1 cellular context compared by ENCODE assay signal in the genomic region with DNA sequence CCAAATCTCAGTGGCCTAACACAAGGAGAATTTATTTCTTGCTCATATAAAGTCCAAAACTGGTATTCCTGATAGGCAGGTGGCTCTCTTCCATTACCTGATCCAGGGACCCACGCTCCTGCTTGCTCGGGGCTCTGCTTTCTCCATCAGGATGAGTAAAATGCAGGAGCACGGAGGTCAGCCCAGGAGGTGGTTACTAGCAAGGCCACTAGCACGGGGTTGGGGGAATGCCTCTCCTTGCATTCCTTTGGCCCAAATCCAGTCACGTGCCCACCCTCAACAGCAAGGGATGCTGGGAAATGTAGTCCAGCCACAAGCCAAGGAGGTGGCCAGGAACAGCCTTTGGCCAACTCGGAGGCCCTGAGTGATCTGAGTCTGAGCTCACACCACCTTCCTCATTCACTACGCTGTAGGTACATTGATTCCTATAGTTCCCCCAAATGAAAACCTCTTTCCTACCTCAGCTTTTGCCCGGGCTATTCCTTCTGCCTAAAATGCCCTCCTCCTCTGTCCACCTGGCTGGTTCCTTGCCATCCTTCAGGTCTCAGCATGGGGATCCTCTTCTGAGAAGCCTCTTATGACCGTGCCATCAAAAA.
TF ChIP-seq lines count a peak whose summit lies in the region.

No MANE protein-coding gene starts in this region.

TF ChIP-seq in HepG2, 621 proteins besides CTCF, POLR2A, EP300 and RAD21 (continued from another document and continues in another):
- TF ChIP-seq SETDB1 (CRISPR knock-in tag; IDR thresholded peaks at IDR 0.05; ENCODE audit: borderline replicate concordance) (no peak), MTA1 (CRISPR knock-in tag; IDR thresholded peaks at IDR 0.05; ENCODE audit: borderline replicate concordance) (0 out of 2 replicates have a peak, but pooled peaks have one; percentile 33), JUNB (CRISPR knock-in tag; IDR thresholded peaks at IDR 0.05; ENCODE audit: borderline replicate concordance) (no peak), ZNF570 (CRISPR knock-in tag; IDR thresholded peaks at IDR 0.05; ENCODE audit: borderline replicate concordance) (no peak), CHD4 (IDR thresholded peaks at IDR 0.05; ENCODE audit: borderline replicate concordance, low read length) (no peak), PHB2 (IDR thresholded peaks at IDR 0.05; ENCODE audit: partially characterized antibody) (no peak), ZMYM4 (CRISPR knock-in tag; IDR thresholded peaks at IDR 0.05) (peak; percentile 61; the same call in 1 of the 2 replicates), TP53 (CRISPR knock-in tag; conservative IDR thresholded peaks at IDR 0.05) (no peak), SP1 (IDR thresholded peaks at IDR 0.05) (no peak), SP1 (CRISPR knock-in tag; IDR thresholded peaks at IDR 0.05) (no peak), ZNF75D (CRISPR knock-in tag; IDR thresholded peaks at IDR 0.05; ENCODE audit: borderline replicate concordance) (no peak), ZNF776 (CRISPR knock-in tag; IDR thresholded peaks at IDR 0.05) (no peak), ZNF616 (CRISPR knock-in tag; IDR thresholded peaks at IDR 0.05; ENCODE audit: low read depth) (no peak), NR2F6 (IDR thresholded peaks at IDR 0.05) (peak; percentile 44; the same call in 1 of the 2 replicates), NR2F6 (CRISPR knock-in tag; IDR thresholded peaks at IDR 0.05) (peak; percentile 70; the same call in 1 of the 2 replicates), PHF20 (CRISPR knock-in tag; IDR thresholded peaks at IDR 0.05) (no peak), RCOR2 (CRISPR knock-in tag; IDR thresholded peaks at IDR 0.05) (no peak), SNAI1 (CRISPR knock-in tag; IDR thresholded peaks at IDR 0.05; ENCODE audit: borderline replicate concordance) (no peak), ZFAT (CRISPR knock-in tag; conservative IDR thresholded peaks at IDR 0.05) (no peak), CREB1 (IDR thresholded peaks at IDR 0.05) (no peak; the same call in 1 of the 2 replicates), CREB1 (CRISPR knock-in tag; IDR thresholded peaks at IDR 0.05) (no peak), NBN (conservative IDR thresholded peaks at IDR 0.05) (no peak), SMAD3 (CRISPR knock-in tag; IDR thresholded peaks at IDR 0.05) (no peak), ZNF362 (CRISPR knock-in tag; IDR thresholded peaks at IDR 0.05; ENCODE audit: borderline replicate concordance) (no peak), MBD4 (IDR thresholded peaks at IDR 0.05; ENCODE audit: borderline replicate concordance, low read length) (no peak), MAFF (IDR thresholded peaks at IDR 0.05; ENCODE audit: low read depth, low read length) (no peak; the same call in 1 of the 2 replicates), PHF5A (CRISPR knock-in tag; IDR thresholded peaks at IDR 0.05; ENCODE audit: low read depth, unreplicated experiment) (peak; percentile 47), MEIS1 (CRISPR knock-in tag; IDR thresholded peaks at IDR 0.05; ENCODE audit: borderline replicate concordance) (no peak), THAP11 (CRISPR knock-in tag; IDR thresholded peaks at IDR 0.05) (peak; percentile 100), ZNF510 (CRISPR knock-in tag; IDR thresholded peaks at IDR 0.05; ENCODE audit: low read depth) (no peak), CBX2 (IDR thresholded peaks at IDR 0.05; ENCODE audit: low read depth, low read length) (no peak), CBX2 (CRISPR knock-in tag; IDR thresholded peaks at IDR 0.05; ENCODE audit: low read depth) (no peak), ZNF891 (CRISPR knock-in tag; IDR thresholded peaks at IDR 0.05) (no peak)
- TF ChIP-seq, protein P1, sequence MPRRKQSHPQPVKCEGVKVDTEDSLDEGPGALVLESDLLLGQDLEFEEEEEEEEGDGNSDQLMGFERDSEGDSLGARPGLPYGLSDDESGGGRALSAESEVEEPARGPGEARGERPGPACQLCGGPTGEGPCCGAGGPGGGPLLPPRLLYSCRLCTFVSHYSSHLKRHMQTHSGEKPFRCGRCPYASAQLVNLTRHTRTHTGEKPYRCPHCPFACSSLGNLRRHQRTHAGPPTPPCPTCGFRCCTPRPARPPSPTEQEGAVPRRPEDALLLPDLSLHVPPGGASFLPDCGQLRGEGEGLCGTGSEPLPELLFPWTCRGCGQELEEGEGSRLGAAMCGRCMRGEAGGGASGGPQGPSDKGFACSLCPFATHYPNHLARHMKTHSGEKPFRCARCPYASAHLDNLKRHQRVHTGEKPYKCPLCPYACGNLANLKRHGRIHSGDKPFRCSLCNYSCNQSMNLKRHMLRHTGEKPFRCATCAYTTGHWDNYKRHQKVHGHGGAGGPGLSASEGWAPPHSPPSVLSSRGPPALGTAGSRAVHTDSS (CRISPR knock-in tag; conservative IDR thresholded peaks at IDR 0.05), result no peak
- TF ChIP-seq, protein P2, sequence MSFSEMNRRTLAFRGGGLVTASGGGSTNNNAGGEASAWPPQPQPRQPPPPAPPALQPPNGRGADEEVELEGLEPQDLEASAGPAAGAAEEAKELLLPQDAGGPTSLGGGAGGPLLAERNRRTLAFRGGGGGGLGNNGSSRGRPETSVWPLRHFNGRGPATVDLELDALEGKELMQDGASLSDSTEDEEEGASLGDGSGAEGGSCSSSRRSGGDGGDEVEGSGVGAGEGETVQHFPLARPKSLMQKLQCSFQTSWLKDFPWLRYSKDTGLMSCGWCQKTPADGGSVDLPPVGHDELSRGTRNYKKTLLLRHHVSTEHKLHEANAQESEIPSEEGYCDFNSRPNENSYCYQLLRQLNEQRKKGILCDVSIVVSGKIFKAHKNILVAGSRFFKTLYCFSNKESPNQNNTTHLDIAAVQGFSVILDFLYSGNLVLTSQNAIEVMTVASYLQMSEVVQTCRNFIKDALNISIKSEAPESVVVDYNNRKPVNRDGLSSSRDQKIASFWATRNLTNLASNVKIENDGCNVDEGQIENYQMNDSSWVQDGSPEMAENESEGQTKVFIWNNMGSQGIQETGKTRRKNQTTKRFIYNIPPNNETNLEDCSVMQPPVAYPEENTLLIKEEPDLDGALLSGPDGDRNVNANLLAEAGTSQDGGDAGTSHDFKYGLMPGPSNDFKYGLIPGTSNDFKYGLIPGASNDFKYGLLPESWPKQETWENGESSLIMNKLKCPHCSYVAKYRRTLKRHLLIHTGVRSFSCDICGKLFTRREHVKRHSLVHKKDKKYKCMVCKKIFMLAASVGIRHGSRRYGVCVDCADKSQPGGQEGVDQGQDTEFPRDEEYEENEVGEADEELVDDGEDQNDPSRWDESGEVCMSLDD (CRISPR knock-in tag; IDR thresholded peaks at IDR 0.05; ENCODE audit: borderline replicate concordance), result no peak
- TF ChIP-seq, protein P3, sequence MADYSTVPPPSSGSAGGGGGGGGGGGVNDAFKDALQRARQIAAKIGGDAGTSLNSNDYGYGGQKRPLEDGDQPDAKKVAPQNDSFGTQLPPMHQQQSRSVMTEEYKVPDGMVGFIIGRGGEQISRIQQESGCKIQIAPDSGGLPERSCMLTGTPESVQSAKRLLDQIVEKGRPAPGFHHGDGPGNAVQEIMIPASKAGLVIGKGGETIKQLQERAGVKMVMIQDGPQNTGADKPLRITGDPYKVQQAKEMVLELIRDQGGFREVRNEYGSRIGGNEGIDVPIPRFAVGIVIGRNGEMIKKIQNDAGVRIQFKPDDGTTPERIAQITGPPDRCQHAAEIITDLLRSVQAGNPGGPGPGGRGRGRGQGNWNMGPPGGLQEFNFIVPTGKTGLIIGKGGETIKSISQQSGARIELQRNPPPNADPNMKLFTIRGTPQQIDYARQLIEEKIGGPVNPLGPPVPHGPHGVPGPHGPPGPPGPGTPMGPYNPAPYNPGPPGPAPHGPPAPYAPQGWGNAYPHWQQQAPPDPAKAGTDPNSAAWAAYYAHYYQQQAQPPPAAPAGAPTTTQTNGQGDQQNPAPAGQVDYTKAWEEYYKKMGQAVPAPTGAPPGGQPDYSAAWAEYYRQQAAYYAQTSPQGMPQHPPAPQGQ (CRISPR knock-in tag; IDR thresholded peaks at IDR 0.05; ENCODE audit: borderline replicate concordance), result no peak
- TF ChIP-seq, protein P4, sequence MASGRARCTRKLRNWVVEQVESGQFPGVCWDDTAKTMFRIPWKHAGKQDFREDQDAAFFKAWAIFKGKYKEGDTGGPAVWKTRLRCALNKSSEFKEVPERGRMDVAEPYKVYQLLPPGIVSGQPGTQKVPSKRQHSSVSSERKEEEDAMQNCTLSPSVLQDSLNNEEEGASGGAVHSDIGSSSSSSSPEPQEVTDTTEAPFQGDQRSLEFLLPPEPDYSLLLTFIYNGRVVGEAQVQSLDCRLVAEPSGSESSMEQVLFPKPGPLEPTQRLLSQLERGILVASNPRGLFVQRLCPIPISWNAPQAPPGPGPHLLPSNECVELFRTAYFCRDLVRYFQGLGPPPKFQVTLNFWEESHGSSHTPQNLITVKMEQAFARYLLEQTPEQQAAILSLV (CRISPR knock-in tag; IDR thresholded peaks at IDR 0.05; ENCODE audit: borderline replicate concordance), result 0 out of 2 replicates have a peak, but pooled peaks have one; percentile 63
- TF ChIP-seq, protein P5, sequence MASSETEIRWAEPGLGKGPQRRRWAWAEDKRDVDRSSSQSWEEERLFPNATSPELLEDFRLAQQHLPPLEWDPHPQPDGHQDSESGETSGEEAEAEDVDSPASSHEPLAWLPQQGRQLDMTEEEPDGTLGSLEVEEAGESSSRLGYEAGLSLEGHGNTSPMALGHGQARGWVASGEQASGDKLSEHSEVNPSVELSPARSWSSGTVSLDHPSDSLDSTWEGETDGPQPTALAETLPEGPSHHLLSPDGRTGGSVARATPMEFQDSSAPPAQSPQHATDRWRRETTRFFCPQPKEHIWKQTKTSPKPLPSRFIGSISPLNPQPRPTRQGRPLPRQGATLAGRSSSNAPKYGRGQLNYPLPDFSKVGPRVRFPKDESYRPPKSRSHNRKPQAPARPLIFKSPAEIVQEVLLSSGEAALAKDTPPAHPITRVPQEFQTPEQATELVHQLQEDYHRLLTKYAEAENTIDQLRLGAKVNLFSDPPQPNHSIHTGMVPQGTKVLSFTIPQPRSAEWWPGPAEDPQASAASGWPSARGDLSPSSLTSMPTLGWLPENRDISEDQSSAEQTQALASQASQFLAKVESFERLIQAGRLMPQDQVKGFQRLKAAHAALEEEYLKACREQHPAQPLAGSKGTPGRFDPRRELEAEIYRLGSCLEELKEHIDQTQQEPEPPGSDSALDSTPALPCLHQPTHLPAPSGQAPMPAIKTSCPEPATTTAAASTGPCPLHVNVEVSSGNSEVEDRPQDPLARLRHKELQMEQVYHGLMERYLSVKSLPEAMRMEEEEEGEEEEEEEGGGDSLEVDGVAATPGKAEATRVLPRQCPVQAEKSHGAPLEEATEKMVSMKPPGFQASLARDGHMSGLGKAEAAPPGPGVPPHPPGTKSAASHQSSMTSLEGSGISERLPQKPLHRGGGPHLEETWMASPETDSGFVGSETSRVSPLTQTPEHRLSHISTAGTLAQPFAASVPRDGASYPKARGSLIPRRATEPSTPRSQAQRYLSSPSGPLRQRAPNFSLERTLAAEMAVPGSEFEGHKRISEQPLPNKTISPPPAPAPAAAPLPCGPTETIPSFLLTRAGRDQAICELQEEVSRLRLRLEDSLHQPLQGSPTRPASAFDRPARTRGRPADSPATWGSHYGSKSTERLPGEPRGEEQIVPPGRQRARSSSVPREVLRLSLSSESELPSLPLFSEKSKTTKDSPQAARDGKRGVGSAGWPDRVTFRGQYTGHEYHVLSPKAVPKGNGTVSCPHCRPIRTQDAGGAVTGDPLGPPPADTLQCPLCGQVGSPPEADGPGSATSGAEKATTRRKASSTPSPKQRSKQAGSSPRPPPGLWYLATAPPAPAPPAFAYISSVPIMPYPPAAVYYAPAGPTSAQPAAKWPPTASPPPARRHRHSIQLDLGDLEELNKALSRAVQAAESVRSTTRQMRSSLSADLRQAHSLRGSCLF (CRISPR knock-in tag; IDR thresholded peaks at IDR 0.05; ENCODE audit: borderline replicate concordance), result no peak
- TF ChIP-seq, protein P6, sequence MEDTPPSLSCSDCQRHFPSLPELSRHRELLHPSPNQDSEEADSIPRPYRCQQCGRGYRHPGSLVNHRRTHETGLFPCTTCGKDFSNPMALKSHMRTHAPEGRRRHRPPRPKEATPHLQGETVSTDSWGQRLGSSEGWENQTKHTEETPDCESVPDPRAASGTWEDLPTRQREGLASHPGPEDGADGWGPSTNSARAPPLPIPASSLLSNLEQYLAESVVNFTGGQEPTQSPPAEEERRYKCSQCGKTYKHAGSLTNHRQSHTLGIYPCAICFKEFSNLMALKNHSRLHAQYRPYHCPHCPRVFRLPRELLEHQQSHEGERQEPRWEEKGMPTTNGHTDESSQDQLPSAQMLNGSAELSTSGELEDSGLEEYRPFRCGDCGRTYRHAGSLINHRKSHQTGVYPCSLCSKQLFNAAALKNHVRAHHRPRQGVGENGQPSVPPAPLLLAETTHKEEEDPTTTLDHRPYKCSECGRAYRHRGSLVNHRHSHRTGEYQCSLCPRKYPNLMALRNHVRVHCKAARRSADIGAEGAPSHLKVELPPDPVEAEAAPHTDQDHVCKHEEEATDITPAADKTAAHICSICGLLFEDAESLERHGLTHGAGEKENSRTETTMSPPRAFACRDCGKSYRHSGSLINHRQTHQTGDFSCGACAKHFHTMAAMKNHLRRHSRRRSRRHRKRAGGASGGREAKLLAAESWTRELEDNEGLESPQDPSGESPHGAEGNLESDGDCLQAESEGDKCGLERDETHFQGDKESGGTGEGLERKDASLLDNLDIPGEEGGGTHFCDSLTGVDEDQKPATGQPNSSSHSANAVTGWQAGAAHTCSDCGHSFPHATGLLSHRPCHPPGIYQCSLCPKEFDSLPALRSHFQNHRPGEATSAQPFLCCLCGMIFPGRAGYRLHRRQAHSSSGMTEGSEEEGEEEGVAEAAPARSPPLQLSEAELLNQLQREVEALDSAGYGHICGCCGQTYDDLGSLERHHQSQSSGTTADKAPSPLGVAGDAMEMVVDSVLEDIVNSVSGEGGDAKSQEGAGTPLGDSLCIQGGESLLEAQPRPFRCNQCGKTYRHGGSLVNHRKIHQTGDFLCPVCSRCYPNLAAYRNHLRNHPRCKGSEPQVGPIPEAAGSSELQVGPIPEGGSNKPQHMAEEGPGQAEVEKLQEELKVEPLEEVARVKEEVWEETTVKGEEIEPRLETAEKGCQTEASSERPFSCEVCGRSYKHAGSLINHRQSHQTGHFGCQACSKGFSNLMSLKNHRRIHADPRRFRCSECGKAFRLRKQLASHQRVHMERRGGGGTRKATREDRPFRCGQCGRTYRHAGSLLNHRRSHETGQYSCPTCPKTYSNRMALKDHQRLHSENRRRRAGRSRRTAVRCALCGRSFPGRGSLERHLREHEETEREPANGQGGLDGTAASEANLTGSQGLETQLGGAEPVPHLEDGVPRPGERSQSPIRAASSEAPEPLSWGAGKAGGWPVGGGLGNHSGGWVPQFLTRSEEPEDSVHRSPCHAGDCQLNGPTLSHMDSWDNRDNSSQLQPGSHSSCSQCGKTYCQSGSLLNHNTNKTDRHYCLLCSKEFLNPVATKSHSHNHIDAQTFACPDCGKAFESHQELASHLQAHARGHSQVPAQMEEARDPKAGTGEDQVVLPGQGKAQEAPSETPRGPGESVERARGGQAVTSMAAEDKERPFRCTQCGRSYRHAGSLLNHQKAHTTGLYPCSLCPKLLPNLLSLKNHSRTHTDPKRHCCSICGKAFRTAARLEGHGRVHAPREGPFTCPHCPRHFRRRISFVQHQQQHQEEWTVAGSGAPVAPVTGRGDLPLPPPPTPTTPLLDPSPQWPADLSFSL (CRISPR knock-in tag; IDR thresholded peaks at IDR 0.05), result no peak
